In genomic region chr2:130370490-130370889, GRCh38 we compare ENCODE assay signal across 1 cellular context.
TF ChIP-seq lines count a peak whose summit lies in the region.

No MANE protein-coding gene starts in this region.

TF ChIP-seq in GM12878, 131 proteins besides CTCF, POLR2A, EP300 and RAD21 (continued from another document and continues in another):
- TF ChIP-seq MLLT1 (IDR thresholded peaks at IDR 0.05), result peak; percentile 10; the same call in 1 of the 2 replicates
- TF ChIP-seq BCL3 (IDR thresholded peaks at IDR 0.05; ENCODE audit: borderline replicate concordance, insufficient read depth, low read depth, low read length, poor library complexity, severe bottlenecking), result no peak
- no peak for TF ChIP-seq YY1 (IDR thresholded peaks at IDR 0.05; ENCODE audit: low read depth, low read length)
- TF ChIP-seq MYB (IDR thresholded peaks at IDR 0.05; ENCODE audit: borderline replicate concordance, low read depth, low read length), result no peak
- no peak for TF ChIP-seq NFXL1 (IDR thresholded peaks at IDR 0.05; ENCODE audit: borderline replicate concordance)
- TF ChIP-seq ZBTB40 (IDR thresholded peaks at IDR 0.05; ENCODE audit: borderline replicate concordance), result no peak
- TF ChIP-seq KAT2A (conservative IDR thresholded peaks at IDR 0.05; ENCODE audit: control insufficient read depth, low read depth, low read length), result no peak
- TF ChIP-seq SMAD5 (IDR thresholded peaks at IDR 0.05; ENCODE audit: low read depth), result no peak
- no peak for TF ChIP-seq ESRRA (IDR thresholded peaks at IDR 0.05; ENCODE audit: low read length)
- TF ChIP-seq KLF5 (IDR thresholded peaks at IDR 0.05; ENCODE audit: partially characterized antibody), result no peak
- TF ChIP-seq IKZF1 (conservative IDR thresholded peaks at IDR 0.05), result 0 out of 2 replicates have a peak, but pooled peaks have one; percentile 37
- peak; percentile 91 for TF ChIP-seq RUNX3 (IDR thresholded peaks at IDR 0.05; ENCODE audit: low read length)
- TF ChIP-seq ZNF592 (IDR thresholded peaks at IDR 0.05), result no peak
- TF ChIP-seq IRF3 (IDR thresholded peaks at IDR 0.05), result no peak
- TF ChIP-seq RCOR1 (conservative IDR thresholded peaks at IDR 0.05; ENCODE audit: low read depth, low read length), result no peak
- no peak for TF ChIP-seq HSF1 (IDR thresholded peaks at IDR 0.05; ENCODE audit: low read depth, low read length)
- no peak for TF ChIP-seq IRF4 (IDR thresholded peaks at IDR 0.05; ENCODE audit: low read depth, low read length)
- no peak for TF ChIP-seq ZZZ3 (IDR thresholded peaks at IDR 0.05; ENCODE audit: control insufficient read depth, insufficient read length, low read depth)
- TF ChIP-seq NR2C2 (IDR thresholded peaks at IDR 0.05; ENCODE audit: borderline replicate concordance, control insufficient read depth, insufficient read length, low read depth), result no peak
- no peak for TF ChIP-seq ZBTB4 (CRISPR knock-in tag; IDR thresholded peaks at IDR 0.05)
- no peak for TF ChIP-seq GABPA (IDR thresholded peaks at IDR 0.05; ENCODE audit: low read depth)
- no peak for TF ChIP-seq E2F4 (IDR thresholded peaks at IDR 0.05; ENCODE audit: low read depth, low read length)
- TF ChIP-seq RELA (IDR thresholded peaks at IDR 0.05; ENCODE audit: borderline replicate concordance, partially characterized antibody), result no peak
- no peak for TF ChIP-seq NKRF (conservative IDR thresholded peaks at IDR 0.05)
- peak; percentile 74 for TF ChIP-seq NR2F1 (conservative IDR thresholded peaks at IDR 0.05)
- no peak for TF ChIP-seq HCFC1 (IDR thresholded peaks at IDR 0.05; ENCODE audit: low read length)
- no peak for TF ChIP-seq TAF1 (IDR thresholded peaks at IDR 0.05; ENCODE audit: borderline replicate concordance, low read depth, low read length)
- peak; percentile 36; the same call in 1 of the 2 replicates for TF ChIP-seq MTA2 (IDR thresholded peaks at IDR 0.05; ENCODE audit: low read depth)
- no peak for TF ChIP-seq SIX5 (IDR thresholded peaks at IDR 0.05; ENCODE audit: low read depth, low read length, severe bottlenecking)
- no peak for TF ChIP-seq PAX8 (IDR thresholded peaks at IDR 0.05)
- TF ChIP-seq CBX3 (IDR thresholded peaks at IDR 0.05; ENCODE audit: borderline replicate concordance, low read depth), result no peak
- TF ChIP-seq ZNF622 (IDR thresholded peaks at IDR 0.05), result no peak
- TF ChIP-seq PBX3 (IDR thresholded peaks at IDR 0.05; ENCODE audit: insufficient replicate concordance, low read depth, low read length), result no peak
- no peak for TF ChIP-seq NR2C1 (IDR thresholded peaks at IDR 0.05)
- no peak for TF ChIP-seq TCF3 (IDR thresholded peaks at IDR 0.05; ENCODE audit: borderline replicate concordance, insufficient read depth, low read depth, low read length)
- TF ChIP-seq SREBF1 (IDR thresholded peaks at IDR 0.05; ENCODE audit: low read length), result no peak
